Comparison of ENCODE assay signal across 8 cellular contexts in genomic region chr9:93094294-93095204, GRCh38. TPM values are rescaled to one million over a fixed set of nuclear protein-coding genes. Genes with fewer than 3 reads are reported as not detected.
A peak's percentile ranks its signal among the peaks of the same experiment; 100 is the strongest.
DNase-seq lines count a peak whose midpoint lies in the region; ATAC-seq and TF ChIP-seq lines count a peak whose summit lies in the region.

No MANE protein-coding gene starts in this region.

- no peak for TF ChIP-seq EP300 in ovary (IDR thresholded peaks at IDR 0.05)

- H3K9me3 ChIP-seq in BLaER1 treated with 17β-estradiol and CSF1 and Interleukin-3, amounts not matched to agents 10 nM and 100 nM (replicated peaks in 1 of 11), result peaks cover 0 to 27% (median 16%) of the 10 kb centered on the region in 11 experiments; a peak in 17 of 22 replicates
- no peaks in the 10 kb centered on the region for H3K9me3 ChIP-seq in ovary

- H3K27me3 Mint-ChIP-seq in activated CD8-positive, alpha-beta T cell treated with anti-CD3 and anti-CD28 coated beads for 36 hours, result no peaks in the 10 kb centered on the region

- peaks cover 5 to 34% (median 13%) of the 10 kb centered on the region in 11 experiments; a peak in 16 of 22 replicates for H4K20me1 ChIP-seq in BLaER1 treated with 17β-estradiol and CSF1 and Interleukin-3, amounts not matched to agents 10 nM and 100 nM

- POLR2A ChIA-PET in activated CD8-positive, alpha-beta T cell treated with anti-CD3 and anti-CD28 coated beads for 36 hours (lab: Charles Lee), result interaction anchor here (0.9 to 1.8 kb wide), 10 partner anchors 11 to 129 kb away, joined by 3 to 8 read pairs (median 4); no protein-coding TSS in a partner anchor

- peak overlapping the region; percentile 97 for H3K27ac Mint-ChIP-seq in activated CD8-positive, alpha-beta T cell treated with anti-CD3 and anti-CD28 coated beads for 36 hours

- H3K4me1 Mint-ChIP-seq in activated CD8-positive, alpha-beta T cell treated with anti-CD3 and anti-CD28 coated beads for 36 hours (ENCODE audit: low read depth), result peaks cover 70% of the 10 kb centered on the region

- H3K4me1 ChIP-seq in BLaER1 treated with 17β-estradiol and CSF1 and Interleukin-3, amounts not matched to agents 10 nM and 100 nM, result peaks cover 58 to 88% (median 79%) of the 10 kb centered on the region in 10 experiments
- H3K4me1 ChIP-seq in ovary (ENCODE audit: insufficient read depth), result peaks cover 18% of the 10 kb centered on the region

- H3K4me3 Mint-ChIP-seq in activated CD8-positive, alpha-beta T cell treated with anti-CD3 and anti-CD28 coated beads for 36 hours, result peak overlapping the region; percentile 81

- H3K9ac ChIP-seq in BLaER1 treated with 17β-estradiol and CSF1 and Interleukin-3, amounts not matched to agents 10 nM and 100 nM, result peak overlapping the region; percentile 75 to 93 (median 88)

- H3K36me3 Mint-ChIP-seq in activated CD8-positive, alpha-beta T cell treated with anti-CD3 and anti-CD28 coated beads for 36 hours (ENCODE audit: low read depth), result peaks cover 18% of the 10 kb centered on the region

- intact Hi-C loops in activated CD8-positive, alpha-beta T cell treated with anti-CD3 and anti-CD28 coated beads for 36 hours (cut with micrococcal nuclease), result loop anchor here (5.0 to 10.0 kb wide), 3 partner anchors 32 to 130 kb away; partner anchors contain the start of gene NINJ1
- intact Hi-C loops in Right ventricle myocardium superior (cut with DNase I) (no loop called here), ovary (cut with DNase I) (loop anchor here in 3 of 4 donors (5.0 to 10.0 kb wide), 5 partner anchors 32 to 360 kb away; partner anchors contain the start of genes SUSD3 (in 2 of the 3), FAM120A (in 1 of the 3), FAM120AOS (in 1 of the 3) and NINJ1 (in 1 of the 3))

- CTCF ChIA-PET in activated CD8-positive, alpha-beta T cell treated with anti-CD3 and anti-CD28 coated beads for 36 hours (lab: Charles Lee), result interaction anchor here (0.6 to 1.0 kb wide), 3 partner anchors 14 to 91 kb away, joined by 3 read pairs; no protein-coding TSS in a partner anchor

- TF ChIP-seq CTCF in HFF-Myc (IDR thresholded peaks at IDR 0.05; ENCODE audit: low read depth, low read length, missing control alignments), result no peak
- TF ChIP-seq CTCF in activated CD8-positive, alpha-beta T cell treated with anti-CD3 and anti-CD28 coated beads for 36 hours (IDR thresholded peaks at IDR 0.05), result no peak
- no peak for TF ChIP-seq CTCF in ovary (IDR thresholded peaks at IDR 0.05)

- H3K9me3 Mint-ChIP-seq in activated CD8-positive, alpha-beta T cell treated with anti-CD3 and anti-CD28 coated beads for 36 hours, result peaks cover 19% of the 10 kb centered on the region

- H3K27me3 ChIP-seq in BLaER1 treated with 17β-estradiol and CSF1 and Interleukin-3, amounts not matched to agents 10 nM and 100 nM, result no peaks in the 10 kb centered on the region
- H3K27me3 ChIP-seq in ovary, result no peaks in the 10 kb centered on the region

- DNase-seq in HFF-Myc (ENCODE audit: extremely low read depth, low read depth) (no peak), Right ventricle myocardium superior (peak; percentile 81), ovary (peak; percentile 71 to 82 (median 75)), NCI-H526 (lab: John Stamatoyannopoulos, UW) (no peak), NCI-H510A treated with DMSO at 0.1 percent for 48 hours (lab: John Stamatoyannopoulos, UW) (no peak), SW 1271 (lab: John Stamatoyannopoulos, UW) (no peak)
- peak; percentile 44 for DNase-seq in activated CD8-positive, alpha-beta T cell treated with anti-CD3 and anti-CD28 coated beads for 36 hours

- H3K27ac ChIP-seq in BLaER1 treated with 17β-estradiol and CSF1 and Interleukin-3, amounts not matched to agents 10 nM and 100 nM, result peak overlapping the region; percentile 92 to 99 (median 97)
- peak overlapping the region; percentile 91 to 96 for H3K27ac ChIP-seq in ovary

- no peak for TF ChIP-seq POLR2A in ovary (IDR thresholded peaks at IDR 0.05)

- WGBS in ovary, 3 donors, result 47 to 54% (median 54%) methylated on average over 12 to 13 of the region's 13 CpGs

- H3K4me2 ChIP-seq in BLaER1 treated with 17β-estradiol and CSF1 and Interleukin-3, amounts not matched to agents 10 nM and 100 nM, result peak overlapping the region; percentile 81 to 94 (median 87)

- peaks cover 0 to 11% (median 1%) of the 10 kb centered on the region in 11 experiments; a peak in 7 of 22 replicates for H3K36me3 ChIP-seq in BLaER1 treated with 17β-estradiol and CSF1 and Interleukin-3, amounts not matched to agents 10 nM and 100 nM
- H3K36me3 ChIP-seq in ovary, result no peaks in the 10 kb centered on the region

- no peak for ATAC-seq in activated CD8-positive, alpha-beta T cell treated with anti-CD3 and anti-CD28 coated beads for 36 hours
- peak; percentile 0 for ATAC-seq in Right ventricle myocardium superior (ENCODE audit: poor library complexity)

- H3K4me3 ChIP-seq in BLaER1 treated with 17β-estradiol and CSF1 and Interleukin-3, amounts not matched to agents 10 nM and 100 nM, result peak overlapping the region; percentile 45 to 66 (median 56)
- H3K4me3 ChIP-seq in HFF-Myc (replicated peaks; ENCODE audit: low read depth, low read length), result peak overlapping the region; percentile 40
- H3K4me3 ChIP-seq in ovary, result peak overlapping the region; percentile 46

RNA-seq across cellular contexts. Expression of gene CARD19, which starts 1.5 kb away (rescaled TPM):
- total RNA-seq in activated CD8-positive, alpha-beta T cell treated with anti-CD3 and anti-CD28 coated beads for 36 hours, result 10 to 100 TPM; 42.9 to 43.4 TPM
- 27.5 TPM for total RNA-seq in Right ventricle myocardium superior
- 10 to 100 TPM; 34.0 to 50.0 (median 44.7) TPM for total RNA-seq in ovary
- 10 to 100 TPM in 1 of 2 donors, 1 to 10 TPM in 1; 5.0 to 67.6 TPM for polyA plus RNA-seq in ovary

RNA-seq across cellular contexts. Expression of gene SUSD3, which starts 36.0 kb away (rescaled TPM):
- total RNA-seq in activated CD8-positive, alpha-beta T cell treated with anti-CD3 and anti-CD28 coated beads for 36 hours, result 10 to 100 TPM; 34.6 to 36.7 TPM
- total RNA-seq in Right ventricle myocardium superior (0.56 TPM), ovary (10 to 100 TPM; 30.5 to 66.1 (median 42.4) TPM)
- polyA plus RNA-seq in ovary, result 10 to 100 TPM in 1 of 2 donors, 1 to 10 TPM in 1; 9.6 to 42.5 TPM

RNA-seq across cellular contexts. Expression of gene NINJ1, which starts 39.5 kb away (rescaled TPM):
- total RNA-seq in activated CD8-positive, alpha-beta T cell treated with anti-CD3 and anti-CD28 coated beads for 36 hours, result 100 to 1,000 TPM; 118 to 120 TPM
- 49.2 TPM for total RNA-seq in Right ventricle myocardium superior
- total RNA-seq in ovary, result 10 to 100 TPM; 35.2 to 75.2 (median 40.6) TPM
- 10 to 100 TPM in 1 of 2 donors, 1 to 10 TPM in 1; 7.5 to 46.1 TPM for polyA plus RNA-seq in ovary

Comparison
In these comparisons a context has a peak if more than half of its experiments do, and no peak if none do; other contexts are left out.
1. DNase-seq: peak in activated CD8-positive, alpha-beta T cell treated with anti-CD3 and anti-CD28 coated beads for 36 hours (single experiment), Right ventricle myocardium superior (single experiment) and ovary (5 of 5); none in HFF-Myc (single experiment), NCI-H526 (0 of 2), NCI-H510A treated with DMSO at 0.1 percent for 48 hours (single experiment) and SW 1271 (0 of 2).
2. RNA of gene SUSD3, which starts 36.0 kb away (total RNA-seq): 30.5 to 66.1 TPM in ovary and 34.6 to 36.7 TPM in activated CD8-positive, alpha-beta T cell treated with anti-CD3 and anti-CD28 coated beads for 36 hours; 0.56 TPM in Right ventricle myocardium superior (single experiment); every median in the first group is over 10 times any median in the second.
3. Peak in every context shown above with its lines, with median percentiles within 50 percentile points of each other: H3K4me3 ChIP-seq.